ENCODE assay signal across 1 cellular context in the genomic region with DNA sequence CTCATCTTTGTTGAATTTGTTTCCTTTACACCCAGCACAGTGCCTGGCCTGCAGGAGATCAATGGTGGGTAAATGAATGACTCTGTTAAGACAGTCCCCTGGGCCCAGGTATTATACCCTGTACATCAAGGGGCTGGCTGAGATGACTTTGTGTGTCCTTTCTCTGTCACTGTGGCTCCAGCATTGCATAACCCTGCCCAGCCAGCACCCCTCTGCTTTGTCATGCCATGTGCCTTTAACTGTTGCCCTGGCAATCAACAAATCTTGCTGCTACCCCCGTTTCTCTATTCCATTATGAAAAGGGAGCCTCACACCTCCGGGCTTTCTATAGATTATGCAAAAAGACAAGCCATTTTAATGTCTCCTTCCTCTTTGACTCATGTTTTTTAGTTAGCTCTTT.
TF ChIP-seq lines count a peak whose summit lies in the region.

No MANE protein-coding gene starts in this region.

TF ChIP-seq in GM12878, 131 proteins besides CTCF, POLR2A, EP300 and RAD21:
- no peak for TF ChIP-seq CUX1 (IDR thresholded peaks at IDR 0.05; ENCODE audit: insufficient replicate concordance, low read depth, low read length)
- TF ChIP-seq, protein P1, sequence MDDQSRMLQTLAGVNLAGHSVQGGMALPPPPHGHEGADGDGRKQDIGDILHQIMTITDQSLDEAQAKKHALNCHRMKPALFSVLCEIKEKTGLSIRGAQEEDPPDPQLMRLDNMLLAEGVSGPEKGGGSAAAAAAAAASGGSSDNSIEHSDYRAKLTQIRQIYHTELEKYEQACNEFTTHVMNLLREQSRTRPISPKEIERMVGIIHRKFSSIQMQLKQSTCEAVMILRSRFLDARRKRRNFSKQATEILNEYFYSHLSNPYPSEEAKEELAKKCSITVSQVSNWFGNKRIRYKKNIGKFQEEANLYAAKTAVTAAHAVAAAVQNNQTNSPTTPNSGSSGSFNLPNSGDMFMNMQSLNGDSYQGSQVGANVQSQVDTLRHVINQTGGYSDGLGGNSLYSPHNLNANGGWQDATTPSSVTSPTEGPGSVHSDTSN (IDR thresholded peaks at IDR 0.05; ENCODE audit: insufficient replicate concordance, low read depth, low read length) = no peak
- no peak for TF ChIP-seq BCL3 (IDR thresholded peaks at IDR 0.05; ENCODE audit: borderline replicate concordance, insufficient read depth, low read depth, low read length, poor library complexity, severe bottlenecking)
- TF ChIP-seq GATAD2B (conservative IDR thresholded peaks at IDR 0.05; ENCODE audit: low read depth) = no peak
- no peak for TF ChIP-seq LARP7 (IDR thresholded peaks at IDR 0.05)
- TF ChIP-seq ZSCAN29 (IDR thresholded peaks at IDR 0.05) = no peak
- TF ChIP-seq KDM1A (IDR thresholded peaks at IDR 0.05; ENCODE audit: borderline replicate concordance) = no peak
- no peak for TF ChIP-seq SREBF2 (IDR thresholded peaks at IDR 0.05; ENCODE audit: low read length)
- no peak for TF ChIP-seq SMC3 (IDR thresholded peaks at IDR 0.05; ENCODE audit: borderline replicate concordance, low read length)
- TF ChIP-seq STAT3 (IDR thresholded peaks at IDR 0.05; ENCODE audit: low read depth, low read length) = no peak
- TF ChIP-seq RAD51 (IDR thresholded peaks at IDR 0.05) = no peak
